ENCODE assay signal across 16 cellular contexts in genomic region chr20:3706774-3707507, GRCh38. TPM values are rescaled to one million over a fixed set of nuclear protein-coding genes. Genes with fewer than 3 reads are reported as not detected.
DNase-seq lines count a peak whose midpoint lies in the region; ATAC-seq, FAIRE-seq and TF ChIP-seq lines count a peak whose summit lies in the region.
"Had no signal": no experiment of that assay in that cellular context is flagged by ENCODE, and none has a peak within 500 bp of the region (broad histone marks: within the 10 kb centered on the region; RNA-seq: fewer than 3 reads in every experiment).

No MANE protein-coding gene starts in this region.

- H3K27me3 ChIP-seq in HCT116 (ENCODE audit: insufficient read depth, low read length) (no peaks in the 10 kb centered on the region), HepG2 (ENCODE audit: control insufficient read depth in 1 of 2, insufficient read depth in 2 of 2, low read length in 2 of 2) (peaks cover 11 to 38% of the 10 kb centered on the region in 2 experiments), Karpas-422 (ENCODE audit: low read length) (no peaks in the 10 kb centered on the region)
- H3K27me3 ChIP-seq: colonic mucosa, esophagus muscularis mucosa had no signal

- H3K79me2 ChIP-seq in HCT116 (ENCODE audit: insufficient read depth, low read length), result no peaks in the 10 kb centered on the region
- no peaks in the 10 kb centered on the region for H3K79me2 ChIP-seq in HepG2 (ENCODE audit: insufficient read depth, low read length)
- H3K79me2 ChIP-seq in Karpas-422 (ENCODE audit: low read length), result no peaks in the 10 kb centered on the region

- no peaks in the 10 kb centered on the region for H3K9me3 ChIP-seq in HCT116 (ENCODE audit: control insufficient read depth in 1 of 2, insufficient read depth in 1 of 2, low read depth in 1 of 2, low read length in 2 of 2)
- H3K9me3 ChIP-seq in HepG2 (ENCODE audit: low read length), result no peaks in the 10 kb centered on the region
- H3K9me3 ChIP-seq in Karpas-422 (ENCODE audit: low read length), result no peaks in the 10 kb centered on the region
- H3K9me3 ChIP-seq: colonic mucosa, esophagus muscularis mucosa had no signal

- RAD21 ChIA-PET in HCT116 (lab: Charles Lee; ENCODE audit: low non-redundant PET in 1 of 2, low total read pairs in 2 of 2, uncharacterized antibody in 2 of 2, unreplicated experiment in 2 of 2), result no interaction called here

- TF ChIP-seq POLR2A in HCT116 (IDR thresholded peaks at IDR 0.05; ENCODE audit: borderline replicate concordance, extremely low read depth, insufficient read depth, insufficient read length) (no peak), HepG2 (IDR thresholded peaks at IDR 0.05; ENCODE audit: insufficient read depth in 1 of 2, low read depth in 2 of 2, low read length in 2 of 2) (no peak)

- DNase-seq in 8988T (peak; percentile 6), HCT116 (ENCODE audit: low read depth, low spot score) (no peak), dedifferentiated amniotic fluid mesenchymal stem cell (ENCODE audit: extremely low spot score) (peak; percentile 29), HepG2 (ENCODE audit: low spot score) (no peak), Karpas-422 (no peak), SIG-M5 (lab: John Stamatoyannopoulos, UW) (no peak)
- DNase-seq: activated CD4-positive, alpha-beta T cell treated with anti-CD3 and anti-CD28 coated beads, Interleukin-2, amount 50 U/mL, for 1 hour; activated T-cell treated with anti-CD3 and anti-CD28 coated beads, Interleukin-2, amount 50 U/mL, for 4 hours; colonic mucosa; HCEC 1CT; NCI-H1694 treated with DMSO at 0.1 percent for 48 hours; NCI-H69 had no signal

- TF ChIP-seq EP300 in HepG2 (IDR thresholded peaks at IDR 0.05; ENCODE audit: low read depth in 2 of 2, low read length in 2 of 2) (no peak), HepG2 (CRISPR knock-in tag; IDR thresholded peaks at IDR 0.05; ENCODE audit: borderline replicate concordance) (no peak)

- ATAC-seq in HCT116 (peak; percentile 61), HepG2 (peak; percentile 3; the same call in 2 of the 3 replicates), HG02840 (IDR thresholded peaks at IDR 0.05; ENCODE audit: low FRiP score, unreplicated experiment) (no peak), GM21717 (IDR thresholded peaks at IDR 0.05; ENCODE audit: unreplicated experiment) (no peak)
- ATAC-seq: activated T-cell treated with anti-CD3 and anti-CD28 coated beads, Interleukin-2, amount 50 U/mL, for 4 hours had no signal

- H3K4me3 ChIP-seq in HCT116 (replicated peaks in 1 of 2; ENCODE audit: low read depth in 1 of 2, low read length in 2 of 2) (no peak overlapping the region), HepG2 (replicated peaks in 1 of 3; ENCODE audit: insufficient read depth in 1 of 3, low read depth in 2 of 3, low read length in 3 of 3) (no peak overlapping the region), Karpas-422 (ENCODE audit: low read length) (no peak overlapping the region)
- H3K4me3 ChIP-seq: colonic mucosa, esophagus muscularis mucosa had no signal

- intact Hi-C loops in HCT116 (cut with micrococcal nuclease) (no loop called here), HepG2 (cut with micrococcal nuclease; ENCODE audit: unreplicated experiment) (no loop called here)

- POLR2A ChIA-PET in HCT116 (lab: Charles Lee) (no interaction called here), HepG2 (lab: Yijun Ruan, JAX) (interaction anchor here (1.0 kb wide), 1 partner anchor 10 kb away, joined by 3 read pairs; no protein-coding TSS in a partner anchor)

- in situ Hi-C loops in HepG2 (cut with HindIII; ENCODE audit: extremely low pct_ligation_motif_present, low pct_unique_long_range_greater_than_20kb), result no loop called here

- H3K4me2 ChIP-seq in HCT116 (ENCODE audit: low read length) (no peak overlapping the region), HepG2 (ENCODE audit: low read depth, low read length) (no peak overlapping the region), Karpas-422 (ENCODE audit: low read depth, low read length, poor library complexity, severe bottlenecking) (no peak overlapping the region)

- H4K20me1 ChIP-seq in HCT116 (ENCODE audit: insufficient read depth) (no peaks in the 10 kb centered on the region), HepG2 (ENCODE audit: insufficient read depth, low read length) (no peaks in the 10 kb centered on the region), Karpas-422 (ENCODE audit: insufficient read depth, low read depth, low read length) (no peaks in the 10 kb centered on the region; the same call in 1 of the 2 replicates)

- CTCF ChIA-PET in HCT116 (lab: Charles Lee), result interaction anchor here (1.6 kb wide), 1 partner anchor 12 kb away, joined by 7 read pairs; no protein-coding TSS in a partner anchor
- CTCF ChIA-PET in HepG2 (lab: Yijun Ruan, JAX; ENCODE audit: low intra/inter-chr PET ratio, low total read pairs), result interaction anchor here (5.4 kb wide), 1 partner anchor 30 kb away, joined by 65 read pairs; no protein-coding TSS in a partner anchor

- no peak overlapping the region for H3K9ac ChIP-seq in HCT116 (ENCODE audit: low read length)
- H3K9ac ChIP-seq in HepG2 (ENCODE audit: insufficient read depth, low read depth, low read length), result no peak overlapping the region
- H3K9ac ChIP-seq in Karpas-422 (ENCODE audit: low read length), result no peak overlapping the region

- H3K36me3 ChIP-seq in HCT116 (ENCODE audit: control insufficient read depth in 1 of 2, insufficient read depth in 2 of 2, low read length in 2 of 2) (no peaks in the 10 kb centered on the region), HepG2 (replicated peaks in 1 of 2; ENCODE audit: control insufficient read depth in 1 of 2, insufficient read depth in 2 of 2, low read length in 2 of 2) (no peaks in the 10 kb centered on the region), Karpas-422 (ENCODE audit: insufficient read depth, low read length) (no peaks in the 10 kb centered on the region)
- H3K36me3 ChIP-seq: colonic mucosa, esophagus muscularis mucosa had no signal

- TF ChIP-seq CTCF in HCT116 (IDR thresholded peaks at IDR 0.05 in 2 of 3, conservative IDR thresholded peaks at IDR 0.05 in 1 of 3; ENCODE audit: borderline replicate concordance in 1 of 3, insufficient read depth in 1 of 3, low read depth in 2 of 3, low read length in 2 of 3), result no peak
- no peak for TF ChIP-seq CTCF in HepG2 (CRISPR knock-in tag; IDR thresholded peaks at IDR 0.05)

- BruUV-seq in HCT116 (replicated peaks; lab: Mats Ljungman, UMichigan) (no TSS peak), HepG2 (replicated peaks; lab: Mats Ljungman, UMichigan) (no TSS peak)

- H3K9me2 ChIP-seq in HCT116 (ENCODE audit: insufficient read depth) (no peaks in the 10 kb centered on the region), Karpas-422 (replicated peaks; ENCODE audit: insufficient read depth, low read length) (no peaks in the 10 kb centered on the region)

- WGBS in HepG2 (ENCODE audit: low lambda C conversion rate), result 36% methylated on average over 7 of the region's 10 CpGs

- no peak overlapping the region for H2AFZ ChIP-seq in HCT116 (ENCODE audit: low read depth, low read length, poor library complexity, severe bottlenecking)
- no peak overlapping the region for H2AFZ ChIP-seq in HepG2 (ENCODE audit: low read length)
- H2AFZ ChIP-seq in Karpas-422 (ENCODE audit: low read length), result no peak overlapping the region

- TF ChIP-seq RAD21 in HCT116 (IDR thresholded peaks at IDR 0.05; ENCODE audit: low read depth) (no peak), HepG2 (CRISPR knock-in tag; IDR thresholded peaks at IDR 0.05) (no peak)

- H3K4me1 ChIP-seq in HCT116 (ENCODE audit: control insufficient read depth in 1 of 2, insufficient read depth in 2 of 2, low read length in 2 of 2), result peaks cover 0 to 12% of the 10 kb centered on the region in 2 experiments; a peak in 3 of 4 replicates
- peaks cover 4% of the 10 kb centered on the region for H3K4me1 ChIP-seq in HepG2 (ENCODE audit: insufficient read depth, low read length)
- H3K4me1 ChIP-seq in Karpas-422 (ENCODE audit: low read length), result no peaks in the 10 kb centered on the region
- H3K4me1 ChIP-seq: colonic mucosa had no signal

- H3K27ac ChIP-seq in HCT116 (ENCODE audit: low read depth, low read length) (no peak overlapping the region), HepG2 (ENCODE audit: extremely low read length, insufficient read depth, low read length) (no peak overlapping the region), Karpas-422 (ENCODE audit: low read length) (no peak overlapping the region)
- H3K27ac ChIP-seq: colonic mucosa, esophagus muscularis mucosa had no signal

- no peak for FAIRE-seq in HepG2 (lab: Jason Lieb, UNC)

RNA-seq across cellular contexts. Expression of gene SIGLEC1, which starts 5.5 kb away (rescaled TPM):
- 0.17 TPM for total RNA-seq in HCT116 (2021; ENCODE audit: unreplicated experiment)
- 0.15 and 0.16 TPM in 2 replicates for polyA plus RNA-seq in HCT116 (2012)
- total RNA-seq in HepG2 (2016; rRNA removed; fragmentation: Illumina TruSeq; extraction: Trizol), result not detected in 2 replicates
- total RNA-seq in HepG2 (2016; cell fraction: cytosol; rRNA removed; fragmentation: Illumina TruSeq; extraction: Trizol; ENCODE audit: low read depth), result not detected in 2 replicates
- not detected in 2 replicates for total RNA-seq in HepG2 (2016; cell fraction: insoluble cytoplasmic fraction; rRNA removed; fragmentation: Illumina TruSeq; extraction: Trizol)
- not detected in 2 replicates for total RNA-seq in HepG2 (2016; cell fraction: membrane; rRNA removed; fragmentation: Illumina TruSeq; extraction: Trizol)
- total RNA-seq in HepG2 (2016; cell fraction: nucleus; rRNA removed; fragmentation: Illumina TruSeq; extraction: Trizol), result not detected in 2 replicates
- polyA plus RNA-seq in HepG2 (2011; rRNA removed), result 0.01 TPM in 1 of 2 replicates, not detected in the other
- not detected in 2 replicates for polyA plus RNA-seq in HepG2 (2011; cell fraction: cytosol; rRNA removed)
- polyA plus RNA-seq in HepG2 (2011; cell fraction: nucleus; rRNA removed), result 0.03 and 0.10 TPM in 2 replicates
- polyA plus RNA-seq in HepG2 (2012), result 0.01 TPM in 1 of 2 replicates, not detected in the other
- not detected in 2 replicates for polyA plus RNA-seq in HepG2 (2016; cell fraction: cytosol; fragmentation: Illumina TruSeq; extraction: Trizol; ENCODE audit: low read depth)
- not detected in 2 replicates for polyA plus RNA-seq in HepG2 (2016; cell fraction: insoluble cytoplasmic fraction; fragmentation: Illumina TruSeq; extraction: Trizol; ENCODE audit: low read depth)
- not detected in 2 replicates for polyA plus RNA-seq in HepG2 (2016; cell fraction: membrane; fragmentation: Illumina TruSeq; extraction: Trizol; ENCODE audit: low read depth)
- polyA plus RNA-seq in HepG2 (2016; cell fraction: nucleus; fragmentation: Illumina TruSeq; extraction: Trizol; ENCODE audit: insufficient read depth, low read depth), result not detected in 2 replicates
- polyA minus RNA-seq in HepG2 (2011; rRNA and poly(A)+ RNA removed; ENCODE audit: low replicate concordance), result 0.05 TPM in 1 of 2 replicates, not detected in the other
- not detected in 2 replicates for polyA minus RNA-seq in HepG2 (2011; cell fraction: cytosol; rRNA and poly(A)+ RNA removed)
- under 0.01 TPM in 1 of 2 replicates, not detected in the other for polyA minus RNA-seq in HepG2 (2011; cell fraction: nucleus; rRNA and poly(A)+ RNA removed)
- total RNA-seq in Karpas-422 (2014; rRNA removed; shearing (Covaris generic); ENCODE audit: low replicate concordance), result not detected in 2 replicates

RNA-seq across cellular contexts. Expression of gene ADAM33, which starts 25.1 kb away (rescaled TPM):
- total RNA-seq in HCT116 (2021; ENCODE audit: unreplicated experiment) (not detected), HepG2 (2016; rRNA removed; fragmentation: Illumina TruSeq; extraction: Trizol) (not detected in 2 replicates)
- polyA plus RNA-seq in HCT116 (2012), result not detected in 2 replicates
- total RNA-seq in HepG2 (2016; cell fraction: cytosol; rRNA removed; fragmentation: Illumina TruSeq; extraction: Trizol; ENCODE audit: low read depth), result not detected in 2 replicates
- not detected in 2 replicates for total RNA-seq in HepG2 (2016; cell fraction: insoluble cytoplasmic fraction; rRNA removed; fragmentation: Illumina TruSeq; extraction: Trizol)
- total RNA-seq in HepG2 (2016; cell fraction: membrane; rRNA removed; fragmentation: Illumina TruSeq; extraction: Trizol), result not detected in 2 replicates
- total RNA-seq in HepG2 (2016; cell fraction: nucleus; rRNA removed; fragmentation: Illumina TruSeq; extraction: Trizol), result not detected in 2 replicates
- polyA plus RNA-seq in HepG2 (2011; rRNA removed), result not detected in 2 replicates
- not detected in 2 replicates for polyA plus RNA-seq in HepG2 (2011; cell fraction: cytosol; rRNA removed)
- 0.03 TPM in 1 of 2 replicates, not detected in the other for polyA plus RNA-seq in HepG2 (2011; cell fraction: nucleus; rRNA removed)
- polyA plus RNA-seq in HepG2 (2012), result not detected in 2 replicates
- polyA plus RNA-seq in HepG2 (2016; cell fraction: cytosol; fragmentation: Illumina TruSeq; extraction: Trizol; ENCODE audit: low read depth), result not detected in 2 replicates
- polyA plus RNA-seq in HepG2 (2016; cell fraction: insoluble cytoplasmic fraction; fragmentation: Illumina TruSeq; extraction: Trizol; ENCODE audit: low read depth), result not detected in 2 replicates
- polyA plus RNA-seq in HepG2 (2016; cell fraction: membrane; fragmentation: Illumina TruSeq; extraction: Trizol; ENCODE audit: low read depth), result not detected in 2 replicates
- polyA plus RNA-seq in HepG2 (2016; cell fraction: nucleus; fragmentation: Illumina TruSeq; extraction: Trizol; ENCODE audit: insufficient read depth, low read depth), result not detected in 2 replicates
- polyA minus RNA-seq in HepG2 (2011; rRNA and poly(A)+ RNA removed; ENCODE audit: low replicate concordance), result not detected in 2 replicates
- polyA minus RNA-seq in HepG2 (2011; cell fraction: cytosol; rRNA and poly(A)+ RNA removed), result not detected in 2 replicates
- polyA minus RNA-seq in HepG2 (2011; cell fraction: nucleus; rRNA and poly(A)+ RNA removed), result not detected in 2 replicates
- total RNA-seq in Karpas-422 (2014; rRNA removed; shearing (Covaris generic); ENCODE audit: low replicate concordance), result not detected in 2 replicates
- total RNA-seq: activated T-cell treated with anti-CD3 and anti-CD28 coated beads, Interleukin-2, amount 50 U/mL, for 4 hours had no signal

RNA-seq across cellular contexts. Expression of gene HSPA12B, which starts 25.5 kb away (rescaled TPM):
- not detected for total RNA-seq in HCT116 (2021; ENCODE audit: unreplicated experiment)
- polyA plus RNA-seq in HCT116 (2012), result 0.36 and 0.44 TPM in 2 replicates
- total RNA-seq in HepG2 (2016; rRNA removed; fragmentation: Illumina TruSeq; extraction: Trizol), result not detected in 2 replicates
- not detected in 2 replicates for total RNA-seq in HepG2 (2016; cell fraction: cytosol; rRNA removed; fragmentation: Illumina TruSeq; extraction: Trizol; ENCODE audit: low read depth)
- total RNA-seq in HepG2 (2016; cell fraction: insoluble cytoplasmic fraction; rRNA removed; fragmentation: Illumina TruSeq; extraction: Trizol), result not detected in 2 replicates
- not detected in 2 replicates for total RNA-seq in HepG2 (2016; cell fraction: membrane; rRNA removed; fragmentation: Illumina TruSeq; extraction: Trizol)
- not detected in 2 replicates for total RNA-seq in HepG2 (2016; cell fraction: nucleus; rRNA removed; fragmentation: Illumina TruSeq; extraction: Trizol)
- polyA plus RNA-seq in HepG2 (2011; rRNA removed), result 0.01 TPM in 2 replicates
- polyA plus RNA-seq in HepG2 (2011; cell fraction: cytosol; rRNA removed), result 0.03 and 0.04 TPM in 2 replicates
- polyA plus RNA-seq in HepG2 (2011; cell fraction: nucleus; rRNA removed), result 0.14 and 0.17 TPM in 2 replicates
- polyA plus RNA-seq in HepG2 (2012), result 0.90 and 1.9 TPM in 2 replicates
- not detected in 2 replicates for polyA plus RNA-seq in HepG2 (2016; cell fraction: cytosol; fragmentation: Illumina TruSeq; extraction: Trizol; ENCODE audit: low read depth)
- not detected in 2 replicates for polyA plus RNA-seq in HepG2 (2016; cell fraction: insoluble cytoplasmic fraction; fragmentation: Illumina TruSeq; extraction: Trizol; ENCODE audit: low read depth)
- polyA plus RNA-seq in HepG2 (2016; cell fraction: membrane; fragmentation: Illumina TruSeq; extraction: Trizol; ENCODE audit: low read depth), result not detected in 2 replicates
- not detected in 2 replicates for polyA plus RNA-seq in HepG2 (2016; cell fraction: nucleus; fragmentation: Illumina TruSeq; extraction: Trizol; ENCODE audit: insufficient read depth, low read depth)
- polyA minus RNA-seq in HepG2 (2011; rRNA and poly(A)+ RNA removed; ENCODE audit: low replicate concordance), result 0.10 TPM in 1 of 2 replicates, not detected in the other
- not detected in 2 replicates for polyA minus RNA-seq in HepG2 (2011; cell fraction: cytosol; rRNA and poly(A)+ RNA removed)
- 0.13 TPM in 1 of 2 replicates, not detected in the other for polyA minus RNA-seq in HepG2 (2011; cell fraction: nucleus; rRNA and poly(A)+ RNA removed)
- not detected in 2 replicates for total RNA-seq in Karpas-422 (2014; rRNA removed; shearing (Covaris generic); ENCODE audit: low replicate concordance)

RNA-seq across cellular contexts. Expression of gene GFRA4, which starts 43.7 kb away (rescaled TPM):
- total RNA-seq in HCT116 (2021; ENCODE audit: unreplicated experiment) (not detected), HepG2 (2016; rRNA removed; fragmentation: Illumina TruSeq; extraction: Trizol) (not detected in 2 replicates)
- not detected in 2 replicates for polyA plus RNA-seq in HCT116 (2012)
- not detected in 2 replicates for total RNA-seq in HepG2 (2016; cell fraction: cytosol; rRNA removed; fragmentation: Illumina TruSeq; extraction: Trizol; ENCODE audit: low read depth)
- not detected in 2 replicates for total RNA-seq in HepG2 (2016; cell fraction: insoluble cytoplasmic fraction; rRNA removed; fragmentation: Illumina TruSeq; extraction: Trizol)
- total RNA-seq in HepG2 (2016; cell fraction: membrane; rRNA removed; fragmentation: Illumina TruSeq; extraction: Trizol), result not detected in 2 replicates
- total RNA-seq in HepG2 (2016; cell fraction: nucleus; rRNA removed; fragmentation: Illumina TruSeq; extraction: Trizol), result not detected in 2 replicates
- polyA plus RNA-seq in HepG2 (2011; rRNA removed), result not detected in 2 replicates
- not detected in 2 replicates for polyA plus RNA-seq in HepG2 (2011; cell fraction: cytosol; rRNA removed)
- not detected in 2 replicates for polyA plus RNA-seq in HepG2 (2011; cell fraction: nucleus; rRNA removed)
- polyA plus RNA-seq in HepG2 (2012), result not detected in 2 replicates
- polyA plus RNA-seq in HepG2 (2016; cell fraction: cytosol; fragmentation: Illumina TruSeq; extraction: Trizol; ENCODE audit: low read depth), result not detected in 2 replicates
- polyA plus RNA-seq in HepG2 (2016; cell fraction: insoluble cytoplasmic fraction; fragmentation: Illumina TruSeq; extraction: Trizol; ENCODE audit: low read depth), result not detected in 2 replicates
- polyA plus RNA-seq in HepG2 (2016; cell fraction: membrane; fragmentation: Illumina TruSeq; extraction: Trizol; ENCODE audit: low read depth), result not detected in 2 replicates
- not detected in 2 replicates for polyA plus RNA-seq in HepG2 (2016; cell fraction: nucleus; fragmentation: Illumina TruSeq; extraction: Trizol; ENCODE audit: insufficient read depth, low read depth)
- not detected in 2 replicates for polyA minus RNA-seq in HepG2 (2011; rRNA and poly(A)+ RNA removed; ENCODE audit: low replicate concordance)
- not detected in 2 replicates for polyA minus RNA-seq in HepG2 (2011; cell fraction: cytosol; rRNA and poly(A)+ RNA removed)
- not detected in 2 replicates for polyA minus RNA-seq in HepG2 (2011; cell fraction: nucleus; rRNA and poly(A)+ RNA removed)
- not detected in 2 replicates for total RNA-seq in Karpas-422 (2014; rRNA removed; shearing (Covaris generic); ENCODE audit: low replicate concordance)
- total RNA-seq: activated T-cell treated with anti-CD3 and anti-CD28 coated beads, Interleukin-2, amount 50 U/mL, for 4 hours; colonic mucosa; esophagus muscularis mucosa; mesothelial cell of epicardium had no signal

Comparison
In these comparisons a context has a peak if more than half of its experiments do, and no peak if none do; other contexts are left out.
1. DNase-seq: peak in 8988T (single experiment) and dedifferentiated amniotic fluid mesenchymal stem cell (single experiment); none in HCT116 (single experiment), HepG2 (single experiment), Karpas-422 (single experiment) and SIG-M5 (single experiment).
2. ATAC-seq: peak in HCT116 (single experiment) and HepG2 (single experiment); none in HG02840 (single experiment) and GM21717 (single experiment).